Comparison of ENCODE assay signal across 1 cellular context in the genomic region with DNA sequence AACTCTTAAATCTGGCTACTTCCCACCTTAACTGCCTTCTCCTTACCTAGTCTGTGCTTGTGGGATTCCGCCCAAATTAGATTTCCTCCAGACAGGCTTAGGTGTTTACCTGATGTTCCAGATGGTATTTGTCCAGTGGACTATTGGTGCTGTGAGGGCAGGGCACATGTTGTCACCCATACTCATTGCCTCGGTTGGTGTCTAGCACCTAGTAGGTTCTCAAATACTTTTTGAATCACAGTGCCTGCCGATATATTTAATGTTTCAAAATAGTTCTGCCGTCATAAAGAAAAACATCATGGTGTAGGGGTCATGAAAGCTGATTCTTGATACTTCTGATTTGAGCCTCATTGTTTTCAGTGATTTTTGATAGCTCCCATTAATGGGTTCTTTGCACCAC.
TF ChIP-seq lines count a peak whose summit lies in the region.

No MANE protein-coding gene starts in this region.

TF ChIP-seq in K562, 482 proteins besides CTCF, POLR2A, EP300 and RAD21:
- TF ChIP-seq ZKSCAN1 (IDR thresholded peaks at IDR 0.05; ENCODE audit: low read depth, low read length): peak; percentile 63; the same call in 1 of the 2 replicates
- no peak for TF ChIP-seq ZBTB8A (IDR thresholded peaks at IDR 0.05; ENCODE audit: partially characterized antibody)
- no peak for TF ChIP-seq FOS (IDR thresholded peaks at IDR 0.05; ENCODE audit: extremely low read depth, insufficient read length)
